ENCODE assay signal across 8 cellular contexts in the genomic region with DNA sequence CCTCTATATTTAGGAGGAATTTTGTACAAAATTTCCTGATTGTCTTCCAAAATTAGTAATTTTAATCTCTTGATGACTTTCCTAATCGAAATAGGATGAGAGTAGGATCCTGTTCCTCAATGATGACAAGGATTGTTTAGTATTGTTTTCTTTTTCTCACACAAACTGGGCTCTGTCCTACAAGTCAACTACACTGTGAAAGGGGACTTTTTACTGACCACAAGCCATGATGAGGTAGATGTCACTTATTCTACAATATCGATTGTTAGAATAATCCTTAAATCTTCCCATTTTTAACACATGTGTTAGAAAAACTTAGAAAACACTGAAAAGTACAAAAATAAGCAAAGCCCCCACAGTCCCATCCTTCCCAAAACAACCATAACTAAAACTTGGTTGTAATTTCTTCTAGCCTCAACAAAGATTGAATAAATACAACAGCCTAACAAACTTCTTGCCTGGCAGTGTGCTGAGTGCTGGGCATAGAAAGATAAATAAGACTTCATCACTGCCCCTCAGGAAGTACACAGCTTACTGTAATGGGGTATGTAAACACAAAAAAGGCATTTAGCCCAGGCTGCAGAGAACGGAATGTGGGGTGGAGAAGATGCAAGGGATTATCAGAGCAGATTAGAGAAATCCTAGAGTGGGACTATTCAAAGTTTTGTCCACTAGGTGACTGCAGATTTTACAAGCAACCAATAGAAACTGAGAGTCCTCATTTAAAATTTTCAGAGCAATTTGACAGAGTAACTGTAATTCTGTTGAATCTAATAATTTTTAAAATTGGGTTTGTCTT. TPM values are rescaled to one million over a fixed set of nuclear protein-coding genes. Genes with fewer than 3 reads are reported as not detected.
DNase-seq lines count a peak whose midpoint lies in the region; ATAC-seq and TF ChIP-seq lines count a peak whose summit lies in the region.

No MANE protein-coding gene starts in this region.

- H3K4me1 ChIP-seq in GM23248 (ENCODE audit: insufficient read depth) (peaks cover 54% of the 10 kb centered on the region), PC-9 (replicated peaks; ENCODE audit: insufficient read depth) (peaks cover 63% of the 10 kb centered on the region), suprapubic skin (peaks cover 40% of the 10 kb centered on the region)

- H3K9me2 ChIP-seq in GM23248 (ENCODE audit: insufficient read depth): no peaks in the 10 kb centered on the region
- no peaks in the 10 kb centered on the region for H3K9me2 ChIP-seq in PC-9 (ENCODE audit: insufficient read depth)

- ATAC-seq in GM19467 (IDR thresholded peaks at IDR 0.05; ENCODE audit: unreplicated experiment) (no peak), HG03139 (IDR thresholded peaks at IDR 0.05; ENCODE audit: unreplicated experiment) (no peak)

- in situ Hi-C loops in GM23248 (cut with MboI): no loop called here

- DNase-seq in GM23248: peak; percentile 39
- DNase-seq in PC-9: no peak
- DNase-seq in fibroblast of pulmonary artery (ENCODE audit: low read depth): peak; percentile 33
- DNase-seq in suprapubic skin (ENCODE audit: low spot score in 2 of 2): no peak
- DNase-seq in NCI-H128 (lab: John Stamatoyannopoulos, UW; ENCODE audit: unreplicated experiment): no peak
- no peak for DNase-seq in NCI-H69 (lab: John Stamatoyannopoulos, UW)

- H3K4me3 ChIP-seq in GM23248 (peak overlapping the region; percentile 77), PC-9 (peak overlapping the region; percentile 23; the same call in 1 of the 2 replicates), fibroblast of pulmonary artery (replicated peaks; ENCODE audit: low read depth, low read length) (no peak overlapping the region), suprapubic skin (peak overlapping the region; percentile 10)

- WGBS in GM23248 (ENCODE audit: low coverage in 1 of 2, low lambda C conversion rate in 2 of 2, missing lambda C conversion rate in 2 of 2), 2 experiments: 41 to 42% methylated on average over 3 of the region's 3 CpGs
- 66% methylated on average over 3 of the region's 3 CpGs for WGBS in suprapubic skin

- peak overlapping the region; percentile 75 for H3K9ac ChIP-seq in GM23248

- intact Hi-C loops in PC-9 (cut with micrococcal nuclease; ENCODE audit: unreplicated experiment): loop anchor here (1.0 kb wide), 1 partner anchor 123 kb away; no protein-coding TSS in a partner anchor

- H4K20me1 ChIP-seq in GM23248 (ENCODE audit: insufficient read depth) (no peaks in the 10 kb centered on the region), PC-9 (ENCODE audit: insufficient read depth) (no peaks in the 10 kb centered on the region)

- H3K9me3 ChIP-seq in GM23248 (ENCODE audit: low read depth) (no peaks in the 10 kb centered on the region), PC-9 (ENCODE audit: insufficient read depth, low read depth) (no peaks in the 10 kb centered on the region), suprapubic skin (no peaks in the 10 kb centered on the region)

- POLR2A ChIA-PET in PC-9 (lab: Charles Lee; ENCODE audit: unreplicated experiment): interaction anchor here (0.6 to 0.7 kb wide), 3 partner anchors 10 to 583 kb away, joined by 3 to 7 read pairs (median 6); no protein-coding TSS in a partner anchor

- H3K36me3 ChIP-seq in GM23248 (ENCODE audit: low read depth) (no peaks in the 10 kb centered on the region), PC-9 (ENCODE audit: low read depth) (no peaks in the 10 kb centered on the region), suprapubic skin (no peaks in the 10 kb centered on the region)

- H3K27ac ChIP-seq in GM23248 (peak overlapping the region; percentile 87), PC-9 (peak overlapping the region; percentile 92), suprapubic skin (peak overlapping the region; percentile 34)

- peaks cover 48% of the 10 kb centered on the region for H3F3A ChIP-seq in GM23248 (ENCODE audit: insufficient read depth)
- peaks cover 46% of the 10 kb centered on the region for H3F3A ChIP-seq in PC-9 (ENCODE audit: insufficient read depth, low read depth)

- H3K79me2 ChIP-seq in GM23248 (ENCODE audit: insufficient read depth) (peaks cover 5% of the 10 kb centered on the region), PC-9 (ENCODE audit: low read depth) (peaks cover 11% of the 10 kb centered on the region)

- BruUV-seq in PC-9 (replicated peaks; lab: Mats Ljungman, UMichigan): no TSS peak

- TF ChIP-seq POLR2A in suprapubic skin (IDR thresholded peaks at IDR 0.05): no peak

- TF ChIP-seq CTCF in PC-9 (conservative IDR thresholded peaks at IDR 0.05) (no peak; the same call in 1 of the 2 replicates), fibroblast of pulmonary artery (IDR thresholded peaks at IDR 0.05; ENCODE audit: low read length, missing control alignments) (peak; percentile 27), suprapubic skin (IDR thresholded peaks at IDR 0.05) (no peak)

- no peak for TF ChIP-seq EP300 in suprapubic skin (IDR thresholded peaks at IDR 0.05)

- H3K4me2 ChIP-seq in GM23248 (ENCODE audit: unreplicated experiment) (peak overlapping the region; percentile 91), PC-9 (peak overlapping the region; percentile 88)

- CTCF ChIA-PET in PC-9 (lab: Charles Lee): no interaction called here

- no peaks in the 10 kb centered on the region for H3K27me3 ChIP-seq in GM23248 (replicated peaks; ENCODE audit: insufficient read depth)
- H3K27me3 ChIP-seq in PC-9 (ENCODE audit: insufficient read depth, low read depth): no peaks in the 10 kb centered on the region
- H3K27me3 ChIP-seq in suprapubic skin: no peaks in the 10 kb centered on the region

- H2AFZ ChIP-seq in GM23248: no peak overlapping the region
- no peak overlapping the region for H2AFZ ChIP-seq in PC-9

RNA-seq across cellular contexts. Expression of gene TSC22D2, which starts 35.6 kb away (rescaled TPM):
- 9.1 and 11.5 TPM in 2 replicates for total RNA-seq in GM23248 (2014; rRNA removed; shearing (Covaris generic))
- polyA plus RNA-seq in GM23248 (2016; fragmentation: Nextera tagmentation; extraction: Ambion mirVana): 27.3 and 27.5 TPM in 2 replicates
- total RNA-seq in PC-9 (2021) (20.5 and 32.0 TPM in 2 replicates), suprapubic skin (10 to 100 TPM; 13.2 to 19.5 (median 16.4) TPM)

Comparison
In these comparisons a context has a peak if more than half of its experiments do, and no peak if none do; other contexts are left out.
1. DNase-seq: peak in GM23248 (single experiment) and fibroblast of pulmonary artery (single experiment); none in PC-9 (0 of 2), suprapubic skin (0 of 2), NCI-H128 (single experiment) and NCI-H69 (single experiment).
2. H3K27ac ChIP-seq: peak in every context shown above with its lines; median percentile 92 in PC-9; 87 in GM23248; 34 in suprapubic skin.